Comparison of ENCODE assay signal across 8 cellular contexts in the genomic region with DNA sequence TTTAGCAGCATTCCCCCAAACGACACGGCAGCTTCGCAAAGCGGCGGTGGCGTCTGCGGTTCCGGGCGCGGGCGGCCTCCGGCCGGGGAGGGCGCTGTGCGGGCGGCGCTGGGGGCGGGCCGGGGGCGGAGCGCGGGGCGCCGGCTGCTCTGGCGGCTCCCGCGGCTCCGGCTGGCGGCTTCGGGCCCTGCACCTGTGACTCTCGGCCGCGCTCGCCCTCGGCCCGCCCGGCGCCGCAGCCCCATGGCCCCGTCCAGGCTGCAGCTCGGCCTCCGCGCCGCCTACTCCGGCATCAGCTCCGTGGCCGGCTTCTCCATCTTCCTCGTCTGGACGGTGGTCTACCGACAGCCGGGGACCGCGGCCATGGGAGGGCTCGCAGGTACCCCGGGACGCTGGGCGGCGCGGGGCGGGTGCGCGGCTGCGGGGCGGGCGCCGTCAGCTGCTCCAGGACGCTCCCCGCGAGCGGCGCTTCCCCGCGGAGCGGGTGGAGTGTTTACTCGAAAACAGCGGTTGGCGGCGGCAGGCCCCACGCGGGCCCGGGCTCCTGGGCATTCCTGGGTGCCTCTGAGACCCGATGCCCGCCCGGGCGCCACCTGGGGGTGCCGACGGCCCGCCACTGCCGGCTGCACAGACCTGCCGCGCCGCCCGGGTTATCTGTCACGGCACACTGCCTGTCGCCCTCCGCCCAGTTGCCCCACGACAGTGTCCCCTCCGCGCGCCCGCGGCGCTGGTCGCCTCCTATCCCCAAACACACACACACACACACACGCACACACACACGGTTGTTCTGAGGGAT. TPM values are rescaled to one million over a fixed set of nuclear protein-coding genes. Genes with fewer than 3 reads are reported as not detected.
A peak's percentile ranks its signal among the peaks of the same experiment; 100 is the strongest.
DNase-seq lines count a peak whose midpoint lies in the region; ATAC-seq and TF ChIP-seq lines count a peak whose summit lies in the region.

Gene SLC48A1, plus strand, starts transcription at position 177 of the 796 bp plus-strand sequence. Its CDS starts 67 bp downstream, at position 244.

- no peak for DNase-seq in AG04450 (ENCODE audit: low read depth, low spot score)
- no peak for DNase-seq in NCI-H460 (ENCODE audit: extremely low read depth, low read depth)
- peak; percentile 68 for DNase-seq in midbrain (lab: John Stamatoyannopoulos, UW)
- DNase-seq in stimulated activated CD8-positive, alpha-beta memory T cell treated with anti-CD3 and anti-CD28 coated beads, Interleukin-15, amount 100 ng/mL, for 48 hours (ENCODE audit: low read depth in 2 of 2), result peak; percentile 55

- H3K9ac ChIP-seq in endocrine pancreas (ENCODE audit: control insufficient read depth, insufficient read depth, low read length), result peak within 1 kb of the TSS; percentile 51

- POLR2A ChIA-PET in AG04450 (lab: Yijun Ruan, JAX), result no interaction called here
- POLR2A ChIA-PET in activated CD8-positive, alpha-beta memory T cell treated with anti-CD3 and anti-CD28 coated beads for 36 hours (lab: Charles Lee), result interaction anchor here (0.6 kb wide), 2 partner anchors 52 to 59 kb away, joined by 3 to 4 read pairs; no protein-coding TSS in a partner anchor

- H3K27ac ChIP-seq in AG04450 (ENCODE audit: low read depth, low read length), result no peak within 1 kb of the TSS

- H3K36me3 ChIP-seq in endocrine pancreas (ENCODE audit: control insufficient read depth, insufficient read depth, low read length), result no peaks in the 10 kb centered on the region

- H3K9me3 ChIP-seq in AG04450 (ENCODE audit: control insufficient read depth, insufficient read depth, low read length), result no peaks in the 10 kb centered on the region
- H3K9me3 ChIP-seq in endocrine pancreas (ENCODE audit: control insufficient read depth, low read length), result no peaks in the 10 kb centered on the region

- no peaks in the 10 kb centered on the region for H3K4me1 ChIP-seq in endocrine pancreas (ENCODE audit: control insufficient read depth, insufficient read depth, low read length)

- H3K27me3 ChIP-seq in AG04450 (ENCODE audit: control insufficient read depth, insufficient read depth, low read length), result no peaks in the 10 kb centered on the region
- H3K27me3 ChIP-seq in endocrine pancreas (ENCODE audit: control insufficient read depth, insufficient read depth, low read length), result no peaks in the 10 kb centered on the region

- ATAC-seq in GM18520 (IDR thresholded peaks at IDR 0.05; ENCODE audit: unreplicated experiment), result peak; percentile 61
- ATAC-seq in HG03025 (IDR thresholded peaks at IDR 0.05; ENCODE audit: low FRiP score, unreplicated experiment), result peak; percentile 73

- TF ChIP-seq CTCF in AG04450 (IDR thresholded peaks at IDR 0.05; ENCODE audit: low read depth, low read length), result peak; percentile 37

- peak within 1 kb of the TSS; percentile 66 for H3K4me3 ChIP-seq in AG04450 (ENCODE audit: low read depth, low read length)
- peak within 1 kb of the TSS; percentile 14 for H3K4me3 ChIP-seq in endocrine pancreas (ENCODE audit: control insufficient read depth, insufficient read depth, low read length)

- CTCF ChIA-PET in AG04450 (lab: Charles Lee), result interaction anchor here (0.8 to 12.2 kb wide), 7 partner anchors 13 to 190 kb away, joined by 3 to 152 read pairs (median 3); partner anchors contain the start of gene TMEM106C
- CTCF ChIA-PET in activated CD8-positive, alpha-beta memory T cell treated with anti-CD3 and anti-CD28 coated beads for 36 hours (lab: Charles Lee), result interaction anchor here (1.1 to 19.2 kb wide), 7 partner anchors 15 to 63 kb away, joined by 3 to 289 read pairs (median 6); partner anchors contain the start of gene RAPGEF3

RNA-seq across cellular contexts. Expression of gene SLC48A1, which starts in this region (rescaled TPM):
- polyA plus RNA-seq in AG04450 (2011; rRNA removed), result 7.8 and 9.0 TPM in 2 replicates
- polyA minus RNA-seq in AG04450 (2011; rRNA and poly(A)+ RNA removed), result 9.3 and 12.2 TPM in 2 replicates
- 111 and 123 TPM in 2 replicates for total RNA-seq in NCI-H460 (2014; rRNA removed; shearing (Covaris generic))
- 165 and 231 TPM in 2 replicates for polyA plus RNA-seq in NCI-H460 (2014; cell fraction: nucleus; rRNA removed)
- 10 to 100 TPM; 12.0 to 12.9 TPM for total RNA-seq in activated CD8-positive, alpha-beta memory T cell treated with anti-CD3 and anti-CD28 coated beads for 36 hours

Comparison
In these comparisons a context has a peak if more than half of its experiments do, and no peak if none do; other contexts are left out.
1. DNase-seq: peak in midbrain (single experiment) and stimulated activated CD8-positive, alpha-beta memory T cell treated with anti-CD3 and anti-CD28 coated beads, Interleukin-15, amount 100 ng/mL, for 48 hours (2 of 2); none in AG04450 (single experiment) and NCI-H460 (single experiment).